16 cellular contexts compared by ENCODE assay signal in genomic region chr1:57082711-57083439, GRCh38.
DNase-seq lines count a peak whose midpoint lies in the region; ATAC-seq and TF ChIP-seq lines count a peak whose summit lies in the region.
"Had no signal": no experiment of that assay in that cellular context is flagged by ENCODE, and none has a peak within 500 bp of the region (broad histone marks: within the 10 kb centered on the region; RNA-seq: fewer than 3 reads in every experiment).

No MANE protein-coding gene starts in this region.

- ATAC-seq in Right ventricle myocardium superior (ENCODE audit: poor library complexity): peak; percentile 62
- peak; percentile 27 to 64 for ATAC-seq in left cardiac atrium
- ATAC-seq: A549; CD8-positive, alpha-beta T cell; HepG2 had no signal

- no peak for TF ChIP-seq CTCF in right atrium auricular region (IDR thresholded peaks at IDR 0.05)
- no peak for TF ChIP-seq CTCF in glutamatergic neuron (IDR thresholded peaks at IDR 0.05; ENCODE audit: partially characterized antibody, unreplicated experiment)
- TF ChIP-seq CTCF in testis (IDR thresholded peaks at IDR 0.05): no peak
- no peak for TF ChIP-seq CTCF in GM10266 (IDR thresholded peaks at IDR 0.05; ENCODE audit: control insufficient read depth, insufficient read depth, low read depth, missing control alignments)

- peaks cover 4% of the 10 kb centered on the region for H3K9me3 Mint-ChIP-seq in glutamatergic neuron (ENCODE audit: unreplicated experiment)
- H3K9me3 Mint-ChIP-seq: CD8-positive, alpha-beta T cell had no signal

- H3K27me3 ChIP-seq in right atrium auricular region (no peaks in the 10 kb centered on the region), testis (no peaks in the 10 kb centered on the region)

- peak overlapping the region; percentile 28 for H3K27ac Mint-ChIP-seq in glutamatergic neuron (ENCODE audit: unreplicated experiment)
- H3K27ac Mint-ChIP-seq: CD14-positive monocyte; CD8-positive, alpha-beta T cell had no signal

- H3K4me1 ChIP-seq in right atrium auricular region: peaks cover 0 to 26% of the 10 kb centered on the region in 2 donors
- peaks cover 25% of the 10 kb centered on the region for H3K4me1 ChIP-seq in testis
- H3K4me1 ChIP-seq: A549, HAP-1 had no signal

- intact Hi-C loops in Right ventricle myocardium superior (cut with DNase I): no loop called here
- intact Hi-C loops in left cardiac atrium (cut with DNase I): no loop called here
- intact Hi-C loops in testis (cut with DNase I; ENCODE audit: low total_unique reads): no loop called here

- 51 to 64% methylated on average over 7 of the region's 7 CpGs for WGBS in testis, 2 donors

- TF ChIP-seq POLR2A in testis (IDR thresholded peaks at IDR 0.05): no peak

- H3K4me3 Mint-ChIP-seq in glutamatergic neuron (ENCODE audit: unreplicated experiment): no peak overlapping the region
- H3K4me3 Mint-ChIP-seq: CD14-positive monocyte; CD8-positive, alpha-beta T cell had no signal

- H3K27ac ChIP-seq in right atrium auricular region (peak overlapping the region in 1 of 2 donors; percentile 76), testis (peak overlapping the region; percentile 19 to 77)
- H3K27ac ChIP-seq: A549 had no signal

- DNase-seq in Right ventricle myocardium superior: peak; percentile 43
- no peak for DNase-seq in right atrium auricular region (ENCODE audit: low spot score)
- no peak for DNase-seq in glutamatergic neuron
- no peak for DNase-seq in left cardiac atrium
- no peak for DNase-seq in testis
- no peak for DNase-seq in hepatic stellate cell (ENCODE audit: low spot score)
- no peak for DNase-seq in GM10266 (ENCODE audit: extremely low spot score)
- no peak for DNase-seq in Ammon's horn (ENCODE audit: low spot score)
- DNase-seq: CD8-positive, alpha-beta T cell; COR-L47; DMS53; GF-D8 had no signal

- no peaks in the 10 kb centered on the region for H3K9me3 ChIP-seq in right atrium auricular region
- no peaks in the 10 kb centered on the region for H3K9me3 ChIP-seq in testis
- H3K9me3 ChIP-seq: A549, HAP-1 had no signal

- peaks cover 2% of the 10 kb centered on the region for H3K27me3 Mint-ChIP-seq in glutamatergic neuron (ENCODE audit: unreplicated experiment)

- peaks cover 8% of the 10 kb centered on the region for H3K4me1 Mint-ChIP-seq in glutamatergic neuron (ENCODE audit: low read depth, unreplicated experiment)
- H3K4me1 Mint-ChIP-seq: CD14-positive monocyte had no signal

- H3K36me3 ChIP-seq in right atrium auricular region (no peaks in the 10 kb centered on the region), testis (ENCODE audit: low read depth, missing control alignments) (no peaks in the 10 kb centered on the region)
- H3K36me3 ChIP-seq: HAP-1 had no signal

- H3K4me3 ChIP-seq in right atrium auricular region: no peak overlapping the region
- H3K4me3 ChIP-seq in testis: no peak overlapping the region
- H3K4me3 ChIP-seq: A549, HAP-1 had no signal

- no peaks in the 10 kb centered on the region for H3K36me3 Mint-ChIP-seq in glutamatergic neuron (ENCODE audit: unreplicated experiment)
- H3K36me3 Mint-ChIP-seq: CD14-positive monocyte; CD8-positive, alpha-beta T cell had no signal
